ENCODE assay signal across 5 cellular contexts in genomic region chr14:63465347-63465746, GRCh38.
"Had no signal": no experiment of that assay in that cellular context is flagged by ENCODE, and none has a peak within 500 bp of the region (broad histone marks: within the 10 kb centered on the region; RNA-seq: fewer than 3 reads in every experiment).

No MANE protein-coding gene starts in this region.

- H2AFZ ChIP-seq: GM23338 had no signal

- H3K4me2 ChIP-seq: GM23338 had no signal

- ATAC-seq: GM23338, K562 had no signal

- DNase-seq: H9, HCEC 1CT, IMR-90 had no signal

- H3K4me3 ChIP-seq: GM23338, K562 had no signal
